ENCODE assay signal across 11 cellular contexts in the genomic region with DNA sequence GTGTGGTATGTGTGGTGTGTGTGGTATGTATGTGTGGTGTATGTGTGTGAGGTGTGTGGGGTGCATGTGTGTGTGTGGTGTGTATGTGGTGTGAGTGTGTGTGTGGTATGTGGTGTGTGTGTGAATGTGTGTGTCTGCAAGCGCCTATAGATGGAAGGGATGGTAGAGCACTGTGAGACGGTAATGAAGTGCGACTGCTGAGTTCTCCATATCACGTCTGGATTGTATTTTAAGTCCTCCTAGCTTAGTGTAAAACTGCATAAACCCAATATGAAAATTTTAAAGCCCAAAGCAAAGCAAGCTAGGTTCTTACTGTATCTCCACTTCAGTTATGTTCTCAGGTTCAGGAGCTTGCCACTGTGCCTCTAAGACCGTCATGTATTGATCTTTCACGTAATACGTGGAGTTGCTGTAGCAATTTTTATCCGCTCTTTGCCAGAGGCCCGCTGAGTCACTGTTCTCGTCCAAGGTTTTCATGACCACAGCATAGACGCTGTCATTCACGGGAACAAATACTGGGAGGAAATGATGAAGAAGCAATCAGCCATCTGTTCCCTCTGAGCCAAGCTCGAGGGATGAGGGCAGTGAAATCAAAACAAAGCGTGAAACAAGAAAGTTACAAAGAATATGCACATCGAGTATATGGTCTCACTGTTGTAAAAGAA. TPM values are rescaled to one million over a fixed set of nuclear protein-coding genes. Genes with fewer than 3 reads are reported as not detected.
DNase-seq lines count a peak whose midpoint lies in the region; ATAC-seq, FAIRE-seq and TF ChIP-seq lines count a peak whose summit lies in the region.
"Had no signal": no experiment of that assay in that cellular context is flagged by ENCODE, and none has a peak within 500 bp of the region (broad histone marks: within the 10 kb centered on the region; RNA-seq: fewer than 3 reads in every experiment).

No MANE protein-coding gene starts in this region.

- FAIRE-seq in GM12891 (lab: Jason Lieb, UNC) = no peak

- DNase-seq in GDM1 (lab: John Stamatoyannopoulos, UW) (peak; percentile 28), NCI-H2171 treated with DMSO at 0.1 percent for 48 hours (lab: John Stamatoyannopoulos, UW) (peak; percentile 70), cerebellar cortex (ENCODE audit: low spot score) (peak; percentile 61), myocyte (ENCODE audit: low read depth) (peak; percentile 84), GM12891 (ENCODE audit: insufficient read length, low spot score) (no peak), activated gamma-delta T cell (lab: John Stamatoyannopoulos, UW) (no peak)
- DNase-seq: T-helper 17 cell had no signal

- ATAC-seq in GM21576 (IDR thresholded peaks at IDR 0.05; ENCODE audit: unreplicated experiment) = no peak
- ATAC-seq in HG03439 (IDR thresholded peaks at IDR 0.05; ENCODE audit: unreplicated experiment) = no peak
- ATAC-seq: T-helper 17 cell had no signal

- TF ChIP-seq POLR2A in GM12891 (IDR thresholded peaks at IDR 0.05; ENCODE audit: low read depth, low read length) = no peak

TF ChIP-seq in GM12891, 5 proteins besides CTCF, POLR2A, EP300 and RAD21:
- TF ChIP-seq POLR2AphosphoS5 (IDR thresholded peaks at IDR 0.05; ENCODE audit: low read depth, low read length) (no peak), TAF1 (IDR thresholded peaks at IDR 0.05; ENCODE audit: low read depth, low read length) (no peak), PAX5 (IDR thresholded peaks at IDR 0.05; ENCODE audit: insufficient read depth, low read length, severe bottlenecking) (no peak), POU2F2 (IDR thresholded peaks at IDR 0.05; ENCODE audit: low read depth, low read length) (no peak), SPI1 (IDR thresholded peaks at IDR 0.05; ENCODE audit: low read depth, low read length) (no peak)

RNA-seq across cellular contexts. Expression of a gene that starts 5.5 kb away (rescaled TPM):
- not detected in 2 replicates for total RNA-seq in myocyte
- polyA plus RNA-seq in myocyte (2012) = not detected
- polyA plus RNA-seq in GM12891 (2012; ENCODE audit: low read depth, missing spikeins) = not detected
- total RNA-seq: renal cortical epithelial cell, T-helper 17 cell, temporal lobe had no signal

RNA-seq across cellular contexts. Expression of a gene that starts 29.0 kb away (rescaled TPM):
- 27.9 and 32.8 TPM in 2 replicates for total RNA-seq in myocyte
- 45.8 TPM for polyA plus RNA-seq in myocyte (2012)
- 10.2 TPM for polyA plus RNA-seq in GM12891 (2012; ENCODE audit: low read depth, missing spikeins)

Comparison
In these comparisons a context has a peak if more than half of its experiments do, and no peak if none do; other contexts are left out.
1. DNase-seq: peak in GDM1 (single experiment), NCI-H2171 treated with DMSO at 0.1 percent for 48 hours (single experiment), cerebellar cortex (single experiment) and myocyte (single experiment); none in GM12891 (single experiment) and activated gamma-delta T cell (single experiment).